Comparison of ENCODE assay signal across 2 cellular contexts in the genomic region with DNA sequence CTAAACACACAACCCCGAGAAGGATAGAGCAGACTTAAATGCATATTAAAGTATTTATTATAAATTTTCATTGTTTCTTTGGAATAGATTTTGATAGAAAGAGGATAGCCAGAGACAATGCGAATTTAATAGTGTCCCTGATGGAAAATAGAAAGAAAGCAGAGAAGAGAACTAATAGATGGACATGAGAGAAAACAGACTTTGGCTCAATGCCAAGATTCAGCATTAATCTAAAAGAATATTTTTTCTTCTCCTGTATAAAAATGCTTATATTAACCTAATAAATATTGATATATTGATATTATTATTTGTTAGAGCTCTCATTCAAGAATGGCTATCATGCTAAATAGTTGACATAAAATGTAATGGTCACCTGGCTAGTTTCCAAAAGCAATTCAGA.
A peak's percentile ranks its signal among the peaks of the same experiment; 100 is the strongest.
TF ChIP-seq lines count a peak whose summit lies in the region.

No MANE protein-coding gene starts in this region.

TF ChIP-seq in HepG2, 621 proteins besides CTCF, POLR2A, EP300 and RAD21:
- no peak for TF ChIP-seq SP140L (CRISPR knock-in tag; IDR thresholded peaks at IDR 0.05; ENCODE audit: borderline replicate concordance)
- TF ChIP-seq LCORL (IDR thresholded peaks at IDR 0.05): peak; percentile 67; the same call in 1 of the 2 replicates
- no peak for TF ChIP-seq LCORL (CRISPR knock-in tag; IDR thresholded peaks at IDR 0.05)
- no peak for TF ChIP-seq ZSCAN25 (CRISPR knock-in tag; IDR thresholded peaks at IDR 0.05)
- TF ChIP-seq FOXO1 (CRISPR knock-in tag; IDR thresholded peaks at IDR 0.05): no peak

TF ChIP-seq in K562, 482 proteins besides CTCF, POLR2A, EP300 and RAD21:
- TF ChIP-seq, protein P1, sequence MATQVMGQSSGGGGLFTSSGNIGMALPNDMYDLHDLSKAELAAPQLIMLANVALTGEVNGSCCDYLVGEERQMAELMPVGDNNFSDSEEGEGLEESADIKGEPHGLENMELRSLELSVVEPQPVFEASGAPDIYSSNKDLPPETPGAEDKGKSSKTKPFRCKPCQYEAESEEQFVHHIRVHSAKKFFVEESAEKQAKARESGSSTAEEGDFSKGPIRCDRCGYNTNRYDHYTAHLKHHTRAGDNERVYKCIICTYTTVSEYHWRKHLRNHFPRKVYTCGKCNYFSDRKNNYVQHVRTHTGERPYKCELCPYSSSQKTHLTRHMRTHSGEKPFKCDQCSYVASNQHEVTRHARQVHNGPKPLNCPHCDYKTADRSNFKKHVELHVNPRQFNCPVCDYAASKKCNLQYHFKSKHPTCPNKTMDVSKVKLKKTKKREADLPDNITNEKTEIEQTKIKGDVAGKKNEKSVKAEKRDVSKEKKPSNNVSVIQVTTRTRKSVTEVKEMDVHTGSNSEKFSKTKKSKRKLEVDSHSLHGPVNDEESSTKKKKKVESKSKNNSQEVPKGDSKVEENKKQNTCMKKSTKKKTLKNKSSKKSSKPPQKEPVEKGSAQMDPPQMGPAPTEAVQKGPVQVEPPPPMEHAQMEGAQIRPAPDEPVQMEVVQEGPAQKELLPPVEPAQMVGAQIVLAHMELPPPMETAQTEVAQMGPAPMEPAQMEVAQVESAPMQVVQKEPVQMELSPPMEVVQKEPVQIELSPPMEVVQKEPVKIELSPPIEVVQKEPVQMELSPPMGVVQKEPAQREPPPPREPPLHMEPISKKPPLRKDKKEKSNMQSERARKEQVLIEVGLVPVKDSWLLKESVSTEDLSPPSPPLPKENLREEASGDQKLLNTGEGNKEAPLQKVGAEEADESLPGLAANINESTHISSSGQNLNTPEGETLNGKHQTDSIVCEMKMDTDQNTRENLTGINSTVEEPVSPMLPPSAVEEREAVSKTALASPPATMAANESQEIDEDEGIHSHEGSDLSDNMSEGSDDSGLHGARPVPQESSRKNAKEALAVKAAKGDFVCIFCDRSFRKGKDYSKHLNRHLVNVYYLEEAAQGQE (CRISPR knock-in tag; IDR thresholded peaks at IDR 0.05; ENCODE audit: low read depth): no peak
- TF ChIP-seq NFIC (IDR thresholded peaks at IDR 0.05) (peak; percentile 91), NFIX (CRISPR knock-in tag; IDR thresholded peaks at IDR 0.05; ENCODE audit: low read depth) (peak; percentile 90)
